In genomic region chr7:140881507-140882228, GRCh38 we compare ENCODE assay signal across 1 cellular context.
TF ChIP-seq lines count a peak whose summit lies in the region.

No MANE protein-coding gene starts in this region.

TF ChIP-seq in GM12878, 131 proteins besides CTCF, POLR2A, EP300 and RAD21 (continued from another document and continues in another):
- TF ChIP-seq SRF (IDR thresholded peaks at IDR 0.05; ENCODE audit: low read depth in 2 of 2, low read length in 2 of 2) (no peak), BHLHE40 (IDR thresholded peaks at IDR 0.05; ENCODE audit: borderline replicate concordance in 1 of 2, low read depth in 2 of 2, low read length in 1 of 2) (peak; percentile 50 to 65; a peak in 2 of 4 replicates), CEBPZ (IDR thresholded peaks at IDR 0.05; ENCODE audit: low read depth, low read length) (no peak), IRF4 (IDR thresholded peaks at IDR 0.05; ENCODE audit: low read depth, low read length) (0 out of 2 replicates have a peak, but pooled peaks have one; percentile 24), SMC3 (IDR thresholded peaks at IDR 0.05; ENCODE audit: borderline replicate concordance, low read length) (no peak), DPF2 (IDR thresholded peaks at IDR 0.05) (0 out of 2 replicates have a peak, but pooled peaks have one; percentile 34), HDAC2 (IDR thresholded peaks at IDR 0.05) (no peak), GABPA (IDR thresholded peaks at IDR 0.05; ENCODE audit: low read depth) (no peak), SREBF1 (IDR thresholded peaks at IDR 0.05; ENCODE audit: low read length) (no peak), KAT2A (conservative IDR thresholded peaks at IDR 0.05; ENCODE audit: control insufficient read depth, low read depth, low read length) (no peak), ZBTB33 (IDR thresholded peaks at IDR 0.05) (0 out of 2 replicates have a peak, but pooled peaks have one; percentile 51), HCFC1 (IDR thresholded peaks at IDR 0.05; ENCODE audit: low read length) (no peak), CREM (IDR thresholded peaks at IDR 0.05; ENCODE audit: low read depth) (no peak), HSF1 (IDR thresholded peaks at IDR 0.05; ENCODE audit: low read depth, low read length) (no peak), PML (IDR thresholded peaks at IDR 0.05; ENCODE audit: low read length) (no peak), MYC (IDR thresholded peaks at IDR 0.05; ENCODE audit: insufficient read depth, insufficient read length, insufficient replicate concordance, low read length, severe bottlenecking) (no peak), GATAD2B (conservative IDR thresholded peaks at IDR 0.05; ENCODE audit: low read depth) (no peak), ZNF274 (IDR thresholded peaks at IDR 0.05; ENCODE audit: insufficient read depth, insufficient read length) (no peak), BCL3 (IDR thresholded peaks at IDR 0.05; ENCODE audit: borderline replicate concordance, insufficient read depth, low read depth, low read length, poor library complexity, severe bottlenecking) (no peak), MEF2B (IDR thresholded peaks at IDR 0.05; ENCODE audit: partially characterized antibody, poor library complexity, severe bottlenecking) (no peak), ZNF24 (IDR thresholded peaks at IDR 0.05) (0 out of 2 replicates have a peak, but pooled peaks have one; percentile 30), SMARCA5 (IDR thresholded peaks at IDR 0.05) (no peak), RAD51 (IDR thresholded peaks at IDR 0.05) (peak; percentile 82), JUND (IDR thresholded peaks at IDR 0.05; ENCODE audit: low read depth, low read length) (no peak), NFYA (IDR thresholded peaks at IDR 0.05; ENCODE audit: borderline replicate concordance, low read depth, low read length) (no peak), RELB (IDR thresholded peaks at IDR 0.05; ENCODE audit: low read depth) (peak; percentile 32; the same call in 1 of the 2 replicates), REST (IDR thresholded peaks at IDR 0.05; ENCODE audit: low read depth, low read length) (no peak), ASH2L (IDR thresholded peaks at IDR 0.05; ENCODE audit: borderline replicate concordance, low read depth) (no peak), EED (IDR thresholded peaks at IDR 0.05; ENCODE audit: low read depth) (no peak), IKZF2 (IDR thresholded peaks at IDR 0.05) (peak in 1 of 2 experiments; percentile 23; a peak in 1 of 4 replicates), SUZ12 (IDR thresholded peaks at IDR 0.05; ENCODE audit: unreplicated experiment) (no peak), SKIL (IDR thresholded peaks at IDR 0.05; ENCODE audit: low read depth, poor library complexity, severe bottlenecking) (peak; percentile 51), MTA3 (IDR thresholded peaks at IDR 0.05; ENCODE audit: borderline replicate concordance, low read length) (no peak), IRF5 (IDR thresholded peaks at IDR 0.05; ENCODE audit: borderline replicate concordance) (no peak), CBFB (IDR thresholded peaks at IDR 0.05; ENCODE audit: low read depth) (no peak), KLF5 (IDR thresholded peaks at IDR 0.05; ENCODE audit: partially characterized antibody) (no peak), ZNF622 (IDR thresholded peaks at IDR 0.05) (no peak), ZZZ3 (IDR thresholded peaks at IDR 0.05; ENCODE audit: control insufficient read depth, insufficient read length, low read depth) (no peak), SUPT20H (IDR thresholded peaks at IDR 0.05; ENCODE audit: borderline replicate concordance, control insufficient read depth, low read depth, low read length) (no peak), NFXL1 (IDR thresholded peaks at IDR 0.05; ENCODE audit: borderline replicate concordance) (no peak), POU2F2 (IDR thresholded peaks at IDR 0.05; ENCODE audit: borderline replicate concordance, low read depth, low read length) (no peak), SREBF2 (IDR thresholded peaks at IDR 0.05; ENCODE audit: low read length) (no peak), MLLT1 (IDR thresholded peaks at IDR 0.05) (no peak), HDAC6 (IDR thresholded peaks at IDR 0.05; ENCODE audit: unreplicated experiment) (no peak), SPI1 (IDR thresholded peaks at IDR 0.05; ENCODE audit: borderline replicate concordance, insufficient read depth, low read depth, low read length) (no peak)
